In the genomic region with DNA sequence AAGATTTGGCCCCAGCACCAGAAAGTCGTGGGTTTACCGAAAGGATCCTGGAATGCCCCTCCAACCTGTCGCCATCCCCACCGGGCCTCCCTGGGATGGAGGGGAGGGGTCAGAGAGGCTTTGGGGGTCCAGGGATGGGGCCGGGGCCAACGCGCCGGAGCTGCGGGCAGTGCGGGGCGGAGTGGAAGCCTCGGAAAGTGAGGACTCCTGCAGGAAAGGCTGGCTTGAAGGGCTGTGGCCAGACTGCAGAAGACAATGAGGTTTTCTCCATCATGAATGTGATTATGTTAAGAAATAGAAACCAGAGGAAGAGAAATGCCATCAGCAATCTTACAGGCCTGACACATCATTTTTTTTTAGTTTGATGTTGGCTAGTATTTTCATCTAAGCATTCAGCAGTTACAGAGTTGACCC, we compare ENCODE assay signal across 8 cellular contexts. TPM values are rescaled to one million over a fixed set of nuclear protein-coding genes. Genes with fewer than 3 reads are reported as not detected.
DNase-seq lines count a peak whose midpoint lies in the region; ATAC-seq and TF ChIP-seq lines count a peak whose summit lies in the region.

No MANE protein-coding gene starts in this region.

- H3K4me2 ChIP-seq in SU-DHL-6 (ENCODE audit: low read depth, low read length, poor library complexity, severe bottlenecking), result peak overlapping the region; percentile 98

- peak; percentile 72 for DNase-seq in COLO829 (ENCODE audit: low spot score)
- peak; percentile 51 for DNase-seq in cerebellum (ENCODE audit: low spot score)
- peak; percentile 35 for DNase-seq in kidney tubule cell (ENCODE audit: low spot score)
- peak; percentile 40 to 42 for DNase-seq in stimulated activated CD4-positive, alpha-beta T cell treated with anti-CD3 and anti-CD28 coated beads, Interleukin-2, amount 100 ng/mL, for 24 hours

- H3K9me2 ChIP-seq in SU-DHL-6 (replicated peaks; ENCODE audit: insufficient read depth, low read length), result no peaks in the 10 kb centered on the region

- 0 out of 2 replicates have a peak, but pooled peaks cover 6% of the 10 kb centered on the region for H4K20me1 ChIP-seq in SU-DHL-6 (ENCODE audit: low read depth, low read length)

- TF ChIP-seq CTCF in SU-DHL-6 (IDR thresholded peaks at IDR 0.05; ENCODE audit: insufficient read depth, low read length, poor library complexity, severe bottlenecking), result no peak

- H2AFZ ChIP-seq in SU-DHL-6 (ENCODE audit: low read depth, low read length, severe bottlenecking), result peak overlapping the region; percentile 77

- H3K79me2 ChIP-seq in SU-DHL-6 (ENCODE audit: insufficient read depth, low read length), result peaks cover 56% of the 10 kb centered on the region

- H3F3A ChIP-seq in SU-DHL-6 (ENCODE audit: insufficient read depth), result peaks cover 5% of the 10 kb centered on the region

- peaks cover 4% of the 10 kb centered on the region; the same call in 1 of the 2 replicates for H3K36me3 ChIP-seq in SU-DHL-6 (ENCODE audit: low read length)

- no peaks in the 10 kb centered on the region for H3K9me3 ChIP-seq in SU-DHL-6 (ENCODE audit: insufficient read depth, low read length)

- peak overlapping the region; percentile 95 for H3K4me3 ChIP-seq in SU-DHL-6 (ENCODE audit: insufficient read depth, low read length, poor library complexity, severe bottlenecking)

- peak overlapping the region; percentile 82 for H3K27ac ChIP-seq in SU-DHL-6 (ENCODE audit: low read depth, low read length)

- ATAC-seq in GM19351 (IDR thresholded peaks at IDR 0.05; ENCODE audit: unreplicated experiment), result peak; percentile 19
- peak; percentile 18 for ATAC-seq in HG03439 (IDR thresholded peaks at IDR 0.05; ENCODE audit: unreplicated experiment)
- no peak for ATAC-seq in GM18520 (IDR thresholded peaks at IDR 0.05; ENCODE audit: unreplicated experiment)

- peak overlapping the region; percentile 99 for H3K9ac ChIP-seq in SU-DHL-6 (ENCODE audit: low read length)

- no peaks in the 10 kb centered on the region for H3K27me3 ChIP-seq in SU-DHL-6 (ENCODE audit: low read length)

RNA-seq across cellular contexts. Expression of a gene that starts 0.7 kb away (rescaled TPM):
- 55.0 TPM for total RNA-seq in cerebellum
